Comparison of ENCODE assay signal across 25 cellular contexts in genomic region chr5:158394102-158394501, GRCh38.
"Had no signal": no experiment of that assay in that cellular context is flagged by ENCODE, and none has a peak within 500 bp of the region (broad histone marks: within the 10 kb centered on the region; RNA-seq: fewer than 3 reads in every experiment).

No MANE protein-coding gene starts in this region.

- H3K4me1 ChIP-seq: esophagus muscularis mucosa, gastroesophageal sphincter, lower lobe of right lung had no signal

- DNase-seq: dorsolateral prefrontal cortex; effector CD4-positive, alpha-beta T cell; effector memory CD4-positive, alpha-beta T cell; foreskin keratinocyte; heart left ventricle; hypothalamus; immature natural killer cell; islet precursor cell; kidney; kidney glomerular epithelial cell; left colon; left lung; left ventricle myocardium superior; lower lobe of right lung; mesenchymal stem cell; mucosa of descending colon; naive B cell had no signal

- H3K4me2 ChIP-seq: hepatocyte had no signal

- FAIRE-seq: colon, endothelial cell of umbilical vein, frontal cortex, kidney had no signal

- H2AFZ ChIP-seq: hepatocyte had no signal

- H3K27ac Mint-ChIP-seq: immature natural killer cell, mesothelial cell of epicardium had no signal

- H3K79me2 ChIP-seq: hepatocyte had no signal

- H3K27me3 Mint-ChIP-seq: naive B cell had no signal

- H3K27ac ChIP-seq: coronary artery, dorsolateral prefrontal cortex, esophagus muscularis mucosa, foreskin keratinocyte, gastroesophageal sphincter, heart left ventricle, hepatocyte, left lung, lower lobe of right lung had no signal

- H3K27me3 ChIP-seq: esophagus muscularis mucosa, gastroesophageal sphincter, heart left ventricle, hepatocyte, left lung had no signal

- H3K9me3 ChIP-seq: esophagus muscularis mucosa, gastroesophageal sphincter, heart left ventricle, left lung, lower lobe of right lung, mucosa of descending colon had no signal

- ATAC-seq: foreskin keratinocyte, gastroesophageal sphincter, heart left ventricle, left colon, left lung, left ventricle myocardium superior, lower lobe of right lung, mucosa of descending colon had no signal

- H3K4me3 ChIP-seq: coronary artery, dorsolateral prefrontal cortex, esophagus muscularis mucosa, gastroesophageal sphincter, heart left ventricle, hepatocyte, left lung, lower lobe of right lung, mucosa of descending colon had no signal

- H3K9me3 Mint-ChIP-seq: mesothelial cell of epicardium, naive B cell had no signal

- H3K36me3 ChIP-seq: esophagus muscularis mucosa, gastroesophageal sphincter, heart left ventricle, left lung, lower lobe of right lung had no signal

- H3K4me3 Mint-ChIP-seq: immature natural killer cell, mesothelial cell of epicardium, naive B cell had no signal

- H3K4me1 Mint-ChIP-seq: mesothelial cell of epicardium had no signal
